25 cellular contexts compared by ENCODE assay signal in genomic region chr2:126679314-126679713, GRCh38. TPM values are rescaled to one million over a fixed set of nuclear protein-coding genes. Genes with fewer than 3 reads are reported as not detected.
"Had no signal": no experiment of that assay in that cellular context is flagged by ENCODE, and none has a peak within 500 bp of the region (broad histone marks: within the 10 kb centered on the region; RNA-seq: fewer than 3 reads in every experiment).

No MANE protein-coding gene starts in this region.

- H3K27ac Mint-ChIP-seq: progenitor cell of endocrine pancreas had no signal

- ATAC-seq: activated CD8-positive, alpha-beta T cell treated with anti-CD3 and anti-CD28 coated beads, Interleukin-2, amount 10 ng/mL, durations not matched to agents 7 days and 5 days; effector memory CD8-positive, alpha-beta T cell; mucosa of descending colon; sciatic nerve; stimulated activated naive CD8-positive, alpha-beta T cell treated with anti-CD3 and anti-CD28 coated beads, Interleukin-15, Interleukin-2, amounts not matched to agents 100 U/mL and 50 U/mL, for 24 hours; T-cell had no signal

- H3K27me3 Mint-ChIP-seq: activated naive CD4-positive, alpha-beta T cell treated with anti-CD3 and anti-CD28 coated beads, Interleukin-2, amount 50 U/mL, for 24 hours; brain; effector memory CD8-positive, alpha-beta T cell; progenitor cell of endocrine pancreas; T-cell had no signal

- H3K4me3 Mint-ChIP-seq: activated CD8-positive, alpha-beta T cell treated with anti-CD3 and anti-CD28 coated beads, Interleukin-2, amount 10 ng/mL, durations not matched to agents 7 days and 5 days; activated naive CD4-positive, alpha-beta T cell treated with anti-CD3 and anti-CD28 coated beads, Interleukin-2, amount 50 U/mL, for 24 hours; activated T-helper 1 cell treated with anti-CD3 and anti-CD28 coated beads, Interleukin-12 subunit alpha, Interleukin-12 subunit beta, Interleukin-2, Interleukin-4 antibody, amounts not matched to agents 30 ng/mL and 10 ng/mL and 1 ng/mL, durations not matched to agents 14 hours and 24 hours and 36 hours; brain; effector memory CD8-positive, alpha-beta T cell; nephron progenitor cell had no signal

- DNase-seq: activated CD4-positive, alpha-beta T cell treated with anti-CD3 and anti-CD28 coated beads for 4 hours; activated CD4-positive, CD25-positive, alpha-beta regulatory T cell; activated CD8-positive, alpha-beta T cell treated with anti-CD3 and anti-CD28 coated beads, Interleukin-2, amount 10 ng/mL, durations not matched to agents 7 days and 5 days; activated gamma-delta T cell; cerebellar nuclear complex; dorsolateral prefrontal cortex; effector memory CD8-positive, alpha-beta T cell; hippocampal formation; left cardiac atrium; left ventricle myocardium superior; mucosa of descending colon; nephron progenitor cell; retina; stimulated activated CD4-positive, alpha-beta T cell treated with anti-CD3 and anti-CD28 coated beads, Interleukin-12 subunit alpha, Interleukin-12 subunit beta, amount 100 ng/mL, for 4 hours; stimulated activated CD4-positive, alpha-beta T cell treated with anti-CD3 and anti-CD28 coated beads, Interleukin-4, amount 100 ng/mL, for 1 hour; stimulated activated naive CD8-positive, alpha-beta T cell treated with anti-CD3 and anti-CD28 coated beads, Interleukin-15, Interleukin-2, amounts not matched to agents 100 U/mL and 50 U/mL, for 24 hours; T-cell; testis; transverse colon had no signal

RNA-seq across cellular contexts. Expression of gene GYPC, which starts 23.4 kb away (rescaled TPM):
- polyA plus RNA-seq: keratinocyte had no signal
